ENCODE assay signal across 8 cellular contexts in the genomic region with DNA sequence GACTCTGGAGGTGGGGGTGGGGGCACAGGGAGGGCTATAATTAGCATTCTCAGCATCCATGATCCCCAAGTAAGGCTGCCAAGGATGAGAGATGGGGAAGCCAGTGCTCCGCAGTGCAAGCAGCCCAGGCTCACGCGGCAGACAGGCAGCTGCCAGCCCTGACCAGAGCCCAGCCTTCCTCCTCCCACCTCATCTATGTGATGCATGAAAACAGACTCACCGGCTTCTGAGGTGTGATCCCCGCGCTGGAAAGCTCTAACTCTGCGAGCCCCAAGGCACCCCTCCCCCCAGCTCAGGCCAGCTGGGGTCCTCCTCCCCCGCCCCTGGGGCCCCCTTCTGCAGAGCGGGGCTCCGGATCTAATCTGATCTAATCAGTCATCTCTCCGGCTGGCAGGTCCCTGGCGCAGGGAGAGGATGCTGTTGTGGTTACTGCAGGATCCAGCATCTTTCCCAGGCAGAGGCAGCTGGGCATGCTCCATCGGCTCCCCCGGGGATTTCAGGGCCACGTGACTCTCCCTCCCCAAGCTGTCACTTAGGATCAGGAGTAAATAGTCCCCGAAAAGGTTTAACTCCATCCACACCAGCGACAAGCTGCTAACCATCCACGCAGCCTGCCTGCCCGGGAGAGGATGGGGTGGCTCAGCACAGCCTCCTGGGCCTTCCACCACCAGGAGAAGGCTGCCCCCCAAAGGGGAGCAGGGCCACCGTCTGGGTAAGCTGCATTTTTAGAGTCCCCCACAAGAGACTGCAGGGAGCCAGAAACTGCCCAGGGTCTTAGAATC. TPM values are rescaled to one million over a fixed set of nuclear protein-coding genes. Genes with fewer than 3 reads are reported as not detected.
DNase-seq lines count a peak whose midpoint lies in the region; ATAC-seq and TF ChIP-seq lines count a peak whose summit lies in the region.

A gene with protein sequence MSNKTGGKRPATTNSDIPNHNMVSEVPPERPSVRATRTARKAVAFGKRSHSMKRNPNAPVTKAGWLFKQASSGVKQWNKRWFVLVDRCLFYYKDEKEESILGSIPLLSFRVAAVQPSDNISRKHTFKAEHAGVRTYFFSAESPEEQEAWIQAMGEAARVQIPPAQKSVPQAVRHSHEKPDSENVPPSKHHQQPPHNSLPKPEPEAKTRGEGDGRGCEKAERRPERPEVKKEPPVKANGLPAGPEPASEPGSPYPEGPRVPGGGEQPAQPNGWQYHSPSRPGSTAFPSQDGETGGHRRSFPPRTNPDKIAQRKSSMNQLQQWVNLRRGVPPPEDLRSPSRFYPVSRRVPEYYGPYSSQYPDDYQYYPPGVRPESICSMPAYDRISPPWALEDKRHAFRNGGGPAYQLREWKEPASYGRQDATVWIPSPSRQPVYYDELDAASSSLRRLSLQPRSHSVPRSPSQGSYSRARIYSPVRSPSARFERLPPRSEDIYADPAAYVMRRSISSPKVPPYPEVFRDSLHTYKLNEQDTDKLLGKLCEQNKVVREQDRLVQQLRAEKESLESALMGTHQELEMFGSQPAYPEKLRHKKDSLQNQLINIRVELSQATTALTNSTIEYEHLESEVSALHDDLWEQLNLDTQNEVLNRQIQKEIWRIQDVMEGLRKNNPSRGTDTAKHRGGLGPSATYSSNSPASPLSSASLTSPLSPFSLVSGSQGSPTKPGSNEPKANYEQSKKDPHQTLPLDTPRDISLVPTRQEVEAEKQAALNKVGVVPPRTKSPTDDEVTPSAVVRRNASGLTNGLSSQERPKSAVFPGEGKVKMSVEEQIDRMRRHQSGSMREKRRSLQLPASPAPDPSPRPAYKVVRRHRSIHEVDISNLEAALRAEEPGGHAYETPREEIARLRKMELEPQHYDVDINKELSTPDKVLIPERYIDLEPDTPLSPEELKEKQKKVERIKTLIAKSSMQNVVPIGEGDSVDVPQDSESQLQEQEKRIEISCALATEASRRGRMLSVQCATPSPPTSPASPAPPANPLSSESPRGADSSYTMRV (minus strand): TSS at position 456 of the 782 bp plus-strand sequence. CDS start 86,202 bp downstream, outside the sequence.

- peak; percentile 59 for TF ChIP-seq CTCF in chondrocyte (IDR thresholded peaks at IDR 0.05)
- TF ChIP-seq CTCF in gastrocnemius medialis (IDR thresholded peaks at IDR 0.05 in 4 of 5, conservative IDR thresholded peaks at IDR 0.05 in 1 of 5), result no peak

- no peak within 1 kb of the TSS for H3K4me3 Mint-ChIP-seq in chondrocyte (ENCODE audit: unreplicated experiment)

- TF ChIP-seq POLR2A in gastrocnemius medialis (IDR thresholded peaks at IDR 0.05), result no peak

- H3K27me3 ChIP-seq in aorta (ENCODE audit: control insufficient read depth in 1 of 2, insufficient read depth in 2 of 2, low read length in 1 of 2) (no peaks in the 10 kb centered on the region), gastrocnemius medialis (peaks cover 0 to 8% (median 0%) of the 10 kb centered on the region in 3 donors)

- H3K4me1 ChIP-seq in aorta (ENCODE audit: control insufficient read depth in 1 of 2, insufficient read depth in 2 of 2, low read length in 2 of 2), result no peaks in the 10 kb centered on the region
- H3K4me1 ChIP-seq in gastrocnemius medialis, result peaks cover 9 to 17% of the 10 kb centered on the region in 2 donors

- H3K9me3 ChIP-seq in aorta (ENCODE audit: control insufficient read depth, low read length) (no peaks in the 10 kb centered on the region), gastrocnemius medialis (no peaks in the 10 kb centered on the region)

- in situ Hi-C loops in gastrocnemius medialis (cut with MboI; ENCODE audit: low sequenced_read_pairs in 4 of 4), result loop anchor here (5.0 to 25.0 kb wide), 5 partner anchors 147 to 497 kb away; a partner anchor contains a TSS

- no peaks in the 10 kb centered on the region for H3K9me3 Mint-ChIP-seq in chondrocyte (ENCODE audit: low read depth)

- H3K36me3 ChIP-seq in aorta (ENCODE audit: control insufficient read depth in 1 of 2, insufficient read depth in 2 of 2, low read length in 1 of 2), result no peaks in the 10 kb centered on the region
- H3K36me3 ChIP-seq in gastrocnemius medialis, result no peaks in the 10 kb centered on the region

- DNase-seq in Daoy (ENCODE audit: low read depth) (peak; percentile 63), NCI-H2171 (lab: John Stamatoyannopoulos, UW) (peak; percentile 98), chondrocyte (ENCODE audit: low spot score) (no peak), left lobe of liver (ENCODE audit: low spot score) (no peak), aorta (peak in 1 of 2 donors; percentile 17), gastrocnemius medialis (no peak)
- DNase-seq in effector CD4-positive, alpha-beta T cell, result no peak

- intact Hi-C loops in aorta (cut with DNase I), result loop anchor here in 1 of 2 donors (5.0 kb wide), 1 partner anchor 147 kb away; a partner anchor contains a TSS
- intact Hi-C loops in gastrocnemius medialis (cut with DNase I; ENCODE audit: low total_unique reads), result loop anchor here (10.0 kb wide), 1 partner anchor 495 kb away; a partner anchor contains a TSS

- peaks cover 14% of the 10 kb centered on the region for H3K27me3 Mint-ChIP-seq in chondrocyte (ENCODE audit: low read depth)

- H3K4me1 Mint-ChIP-seq in chondrocyte (ENCODE audit: low read depth), result peaks cover 8% of the 10 kb centered on the region

- no peak within 1 kb of the TSS for H3K27ac Mint-ChIP-seq in chondrocyte (ENCODE audit: unreplicated experiment)

- WGBS in aorta, 2 donors, result 5 to 8% methylated on average over 20 of the region's 20 CpGs

- H3K27ac ChIP-seq in aorta (ENCODE audit: low read depth in 1 of 2, low read length in 2 of 2) (no peak within 1 kb of the TSS), gastrocnemius medialis (no peak within 1 kb of the TSS)

- H3K36me3 Mint-ChIP-seq in chondrocyte (ENCODE audit: low read depth), result no peaks in the 10 kb centered on the region

- no peak within 1 kb of the TSS for H3K4me3 ChIP-seq in aorta (ENCODE audit: low read length in 2 of 2)
- no peak within 1 kb of the TSS for H3K4me3 ChIP-seq in gastrocnemius medialis

- ATAC-seq in left lobe of liver, result no peak
- peak; percentile 34 for ATAC-seq in aorta (ENCODE audit: low FRiP score)
- no peak for ATAC-seq in gastrocnemius medialis
- ATAC-seq in GM21786 (IDR thresholded peaks at IDR 0.05; ENCODE audit: unreplicated experiment), result no peak

RNA-seq across cellular contexts. Expression of the gene that starts here (rescaled TPM):
- total RNA-seq in Daoy (2014; rRNA removed; shearing (Covaris generic)), result 0.29 and 0.83 TPM in 2 replicates
- total RNA-seq in chondrocyte (0.15 to 1.4 TPM (median 0.51 TPM) in 3 replicates), left lobe of liver (28.8 TPM), aorta (10 to 100 TPM in 1 of 2 donors, 1 to 10 TPM in 1; 3.9 to 19.6 TPM), gastrocnemius medialis (10 to 100 TPM in 2 of 4 donors, 1 to 10 TPM in 2; 4.3 to 13.2 (median 7.7) TPM)
- 1 to 10 TPM in 1 of 2 donors, under 1 TPM in 1; 0.56 to 6.1 TPM for polyA plus RNA-seq in aorta

Comparison
In these comparisons a context has a peak if more than half of its experiments do, and no peak if none do; other contexts are left out.
1. Peak in DNase-seq in Daoy; RNA of the gene not detected or under 1 TPM.